14 cellular contexts compared by ENCODE assay signal in genomic region chr1:243471026-243471685, GRCh38.
A peak's percentile ranks its signal among the peaks of the same experiment; 100 is the strongest.
DNase-seq lines count a peak whose midpoint lies in the region; ATAC-seq and TF ChIP-seq lines count a peak whose summit lies in the region.
"Had no signal": no experiment of that assay in that cellular context is flagged by ENCODE, and none has a peak within 500 bp of the region (broad histone marks: within the 10 kb centered on the region; RNA-seq: fewer than 3 reads in every experiment).

No MANE protein-coding gene starts in this region.

- H3K9me3 ChIP-seq in WERI-Rb-1 (ENCODE audit: severe bottlenecking) (no peaks in the 10 kb centered on the region), suprapubic skin (no peaks in the 10 kb centered on the region), MG63 (no peaks in the 10 kb centered on the region)
- H3K9me3 ChIP-seq: psoas muscle, upper lobe of left lung had no signal

- TF ChIP-seq CTCF in WERI-Rb-1 (IDR thresholded peaks at IDR 0.05; ENCODE audit: low read depth, low read length): no peak
- TF ChIP-seq CTCF in suprapubic skin (IDR thresholded peaks at IDR 0.05): no peak

- H3K4me3 ChIP-seq in WERI-Rb-1 (ENCODE audit: low read depth, low read length) (peak overlapping the region; percentile 37), suprapubic skin (no peak overlapping the region), MG63 (no peak overlapping the region)
- H3K4me3 ChIP-seq: GM12878, psoas muscle, upper lobe of left lung had no signal

- DNase-seq in DMS 273 treated with DMSO at 0.1 percent for 48 hours (lab: John Stamatoyannopoulos, UW): peak; percentile 97
- peak; percentile 100 for DNase-seq in NCI-H1694 treated with DMSO at 0.1 percent for 48 hours (lab: John Stamatoyannopoulos, UW)
- peak; percentile 92 for DNase-seq in WERI-Rb-1
- DNase-seq in midbrain (lab: John Stamatoyannopoulos, UW): peak; percentile 29
- no peak for DNase-seq in suprapubic skin (ENCODE audit: low spot score in 2 of 2)
- no peak for DNase-seq in T-helper 2 cell
- DNase-seq in MG63: no peak
- DNase-seq: activated naive CD8-positive, alpha-beta T cell treated with anti-CD3 and anti-CD28 coated beads, Interleukin-2, amount 10 ng/mL, durations not matched to agents 7 days and 5 days; kidney; NCI-H187; psoas muscle had no signal

- H3K27ac ChIP-seq in WERI-Rb-1 (peak overlapping the region; percentile 94), suprapubic skin (no peak overlapping the region)
- H3K27ac ChIP-seq: psoas muscle, upper lobe of left lung had no signal

- peaks cover 28% of the 10 kb centered on the region for H3K4me1 ChIP-seq in suprapubic skin
- H3K4me1 ChIP-seq: psoas muscle had no signal

- no peak for ATAC-seq in HG03460 (IDR thresholded peaks at IDR 0.05; ENCODE audit: unreplicated experiment)
- ATAC-seq: psoas muscle had no signal

- no peak for TF ChIP-seq POLR2A in suprapubic skin (IDR thresholded peaks at IDR 0.05)

- H3K27me3 ChIP-seq in WERI-Rb-1 (ENCODE audit: insufficient read depth, low read depth, severe bottlenecking): no peaks in the 10 kb centered on the region
- no peaks in the 10 kb centered on the region for H3K27me3 ChIP-seq in suprapubic skin
- H3K27me3 ChIP-seq in MG63: no peaks in the 10 kb centered on the region
- H3K27me3 ChIP-seq: upper lobe of left lung had no signal

- 90% methylated on average over 17 of the region's 17 CpGs for WGBS in suprapubic skin

- TF ChIP-seq EP300 in suprapubic skin (IDR thresholded peaks at IDR 0.05): no peak

- no peaks in the 10 kb centered on the region for H3K36me3 ChIP-seq in WERI-Rb-1
- H3K36me3 ChIP-seq in suprapubic skin: no peaks in the 10 kb centered on the region
- H3K36me3 ChIP-seq in MG63: no peaks in the 10 kb centered on the region

Comparison
In these comparisons a context has a peak if more than half of its experiments do, and no peak if none do; other contexts are left out.
1. DNase-seq: peak in DMS 273 treated with DMSO at 0.1 percent for 48 hours (single experiment), NCI-H1694 treated with DMSO at 0.1 percent for 48 hours (single experiment), WERI-Rb-1 (single experiment) and midbrain (single experiment); none in suprapubic skin (0 of 2), T-helper 2 cell (0 of 5) and MG63 (single experiment).